ENCODE assay signal across 25 cellular contexts in the genomic region with DNA sequence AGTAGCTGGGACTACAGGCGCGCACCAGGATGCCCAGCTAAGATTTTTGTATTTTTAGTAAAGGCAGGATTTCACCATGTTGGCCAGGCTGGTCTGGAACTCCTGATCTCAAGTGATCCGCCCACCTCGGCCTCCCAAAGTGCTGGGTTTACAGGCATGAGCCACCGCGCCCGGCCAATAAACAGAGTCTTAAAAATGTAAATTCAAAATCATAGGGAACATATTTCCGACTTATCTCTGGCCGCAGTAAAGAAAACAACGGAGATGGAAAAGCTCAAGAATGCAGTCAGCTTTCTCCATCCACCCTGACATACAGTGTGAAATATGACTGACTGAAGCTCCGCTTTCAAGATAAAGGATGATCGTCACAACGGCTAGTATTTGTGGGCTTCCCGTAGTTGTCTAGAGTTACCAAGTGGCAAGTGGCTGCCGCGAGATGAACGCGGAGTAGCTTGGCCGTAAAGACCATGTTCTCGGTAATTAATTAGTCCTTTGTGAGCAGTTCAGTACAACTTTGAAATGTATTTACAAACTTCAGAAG.
"Had no signal": no experiment of that assay in that cellular context is flagged by ENCODE, and none has a peak within 500 bp of the region (broad histone marks: within the 10 kb centered on the region; RNA-seq: fewer than 3 reads in every experiment).

No MANE protein-coding gene starts in this region.

- DNase-seq: activated B cell treated with CpG ODN at 0.5 μM for 24 hours; activated CD4-positive, alpha-beta T cell treated with anti-CD3 and anti-CD28 coated beads, Interleukin-2, amount 50 U/mL, for 1 hour; activated CD8-positive, alpha-beta memory T cell treated with anti-CD3 and anti-CD28 coated beads, Interleukin-2, amount 10 ng/mL, durations not matched to agents 7 days and 5 days; activated CD8-positive, alpha-beta T cell treated with anti-CD3 and anti-CD28 coated beads, Interleukin-2, amount 10 ng/mL, durations not matched to agents 7 days and 5 days; activated naive CD4-positive, alpha-beta T cell; activated naive CD8-positive, alpha-beta T cell treated with anti-CD3 and anti-CD28 coated beads for 36 hours; activated T-cell treated with anti-CD3 and anti-CD28 coated beads, Interleukin-2, amount 50 U/mL, for 72 hours; adrenal gland; caudate nucleus; effector CD4-positive, alpha-beta T cell; esophagus squamous epithelium; left cardiac atrium; midbrain; naive thymus-derived CD4-positive, alpha-beta T cell; spleen; stimulated activated naive CD4-positive, alpha-beta T cell; T-helper 2 cell had no signal

- ATAC-seq: activated CD8-positive, alpha-beta memory T cell treated with anti-CD3 and anti-CD28 coated beads, Interleukin-2, amount 10 ng/mL, durations not matched to agents 7 days and 5 days; activated CD8-positive, alpha-beta T cell treated with anti-CD3 and anti-CD28 coated beads, Interleukin-2, amount 10 ng/mL, durations not matched to agents 7 days and 5 days; activated T-cell treated with anti-CD3 and anti-CD28 coated beads, Interleukin-2, amount 50 U/mL, for 72 hours; gastroesophageal sphincter; left cardiac atrium; naive thymus-derived CD4-positive, alpha-beta T cell had no signal

- H3K4me3 ChIP-seq: adrenal gland, ascending aorta, gastroesophageal sphincter, hepatocyte, neural progenitor cell, right atrium auricular region, spleen, suprapubic skin, tibial nerve had no signal

- H3K36me3 ChIP-seq: adrenal gland, ascending aorta, esophagus squamous epithelium, gastroesophageal sphincter, neural progenitor cell, right atrium auricular region, spleen, suprapubic skin, tibial nerve had no signal

- FAIRE-seq: keratinocyte had no signal

- H3K27me3 ChIP-seq: adrenal gland, ascending aorta, esophagus squamous epithelium, gastroesophageal sphincter, hepatocyte, neural progenitor cell, right atrium auricular region, spleen, suprapubic skin, tibial nerve had no signal

- H3K9me3 ChIP-seq: adrenal gland, ascending aorta, esophagus squamous epithelium, gastroesophageal sphincter, right atrium auricular region, suprapubic skin, tibial nerve had no signal
